Comparison of ENCODE assay signal across 8 cellular contexts in genomic region chr11:126607374-126607773, GRCh38.
DNase-seq lines count a peak whose midpoint lies in the region; ATAC-seq and TF ChIP-seq lines count a peak whose summit lies in the region.

No MANE protein-coding gene starts in this region.

- no peaks in the 10 kb centered on the region for H4K20me1 ChIP-seq in KMS-11 (ENCODE audit: insufficient read depth)

- no peak overlapping the region for H3K4ac ChIP-seq in neuronal stem cell (ENCODE audit: low read length)

- ATAC-seq in HG03025 (IDR thresholded peaks at IDR 0.05; ENCODE audit: low FRiP score, unreplicated experiment) (no peak), HG02973 (IDR thresholded peaks at IDR 0.05; ENCODE audit: unreplicated experiment) (no peak)

- no peaks in the 10 kb centered on the region for H3K79me1 ChIP-seq in neuronal stem cell (ENCODE audit: low read depth, low read length)

- peak overlapping the region; percentile 57; the same call in 1 of the 2 replicates for H2AFZ ChIP-seq in KMS-11 (ENCODE audit: low read depth)
- no peak overlapping the region for H2AFZ ChIP-seq in neuronal stem cell (ENCODE audit: low read length)

- H4K8ac ChIP-seq in neuronal stem cell (ENCODE audit: low read depth, low read length): no peak overlapping the region

- H3K27me3 ChIP-seq in KMS-11 (ENCODE audit: insufficient read depth, low read depth) (no peaks in the 10 kb centered on the region), SJCRH30 (0 out of 2 replicates have a peak, but pooled peaks cover 4% of the 10 kb centered on the region), neuronal stem cell (ENCODE audit: control insufficient read depth in 3 of 3, insufficient read depth in 3 of 3, low read depth in 1 of 3, low read length in 3 of 3) (peaks cover 0 to 5% (median 4%) of the 10 kb centered on the region in 3 experiments)

- no peak overlapping the region for H2BK5ac ChIP-seq in neuronal stem cell (ENCODE audit: low read length)

- H2BK12ac ChIP-seq in neuronal stem cell (ENCODE audit: low read length): no peak overlapping the region

- peaks cover 4% of the 10 kb centered on the region for H3K4me1 ChIP-seq in KMS-11 (ENCODE audit: low read depth, poor library complexity, severe bottlenecking)
- no peaks in the 10 kb centered on the region for H3K4me1 ChIP-seq in SJCRH30
- H3K4me1 ChIP-seq in neuronal stem cell (ENCODE audit: control insufficient read depth in 2 of 2, insufficient read depth in 1 of 2, low read depth in 1 of 2, low read length in 2 of 2): peaks cover 0 to 31% of the 10 kb centered on the region in 2 donors

- no peak overlapping the region for H3K23ac ChIP-seq in neuronal stem cell (ENCODE audit: low read depth, low read length, poor library complexity)

- H3K36me3 ChIP-seq in KMS-11 (ENCODE audit: insufficient read depth): no peaks in the 10 kb centered on the region
- no peaks in the 10 kb centered on the region for H3K36me3 ChIP-seq in SJCRH30
- no peaks in the 10 kb centered on the region for H3K36me3 ChIP-seq in neuronal stem cell (replicated peaks in 1 of 2; ENCODE audit: control insufficient read depth in 2 of 2, insufficient read depth in 2 of 2, low read length in 2 of 2)

- TF ChIP-seq CTCF in GM12873 (IDR thresholded peaks at IDR 0.05; ENCODE audit: insufficient read depth, low read depth, low read length, missing control alignments) (peak; percentile 62), KMS-11 (conservative IDR thresholded peaks at IDR 0.05; ENCODE audit: low read depth, low read length) (peak; percentile 73), fibroblast of mammary gland (conservative IDR thresholded peaks at IDR 0.05; ENCODE audit: control insufficient read depth, insufficient read depth, low read depth, low read length) (peak; percentile 84)

- no peaks in the 10 kb centered on the region for H3K79me2 ChIP-seq in KMS-11 (ENCODE audit: insufficient read depth, low read depth)

- H2AK5ac ChIP-seq in neuronal stem cell (ENCODE audit: low read depth, low read length): peak overlapping the region; percentile 17

- no peak overlapping the region for H3K27ac ChIP-seq in KMS-11
- H3K27ac ChIP-seq in SJCRH30: no peak overlapping the region
- peak overlapping the region; percentile 77 for H3K27ac ChIP-seq in neuronal stem cell (replicated peaks; ENCODE audit: low read length)

- H3K14ac ChIP-seq in neuronal stem cell (ENCODE audit: low read length): no peak overlapping the region

- H3K4me3 ChIP-seq in KMS-11 (IDR thresholded peaks at IDR 0.05; ENCODE audit: insufficient read depth, low read depth, low read length): no peak overlapping the region
- no peak overlapping the region for H3K4me3 ChIP-seq in SJCRH30
- no peak overlapping the region for H3K4me3 ChIP-seq in fibroblast of mammary gland (ENCODE audit: control insufficient read depth, low read depth, low read length)
- H3K4me3 ChIP-seq in neuronal stem cell (ENCODE audit: low read length in 2 of 2): no peak overlapping the region

- no peak overlapping the region for H4K91ac ChIP-seq in neuronal stem cell (ENCODE audit: low read depth, low read length, poor library complexity)

- H3K9me3 ChIP-seq in SJCRH30 (replicated peaks): no peaks in the 10 kb centered on the region
- no peaks in the 10 kb centered on the region for H3K9me3 ChIP-seq in neuronal stem cell (replicated peaks in 1 of 2; ENCODE audit: control insufficient read depth in 2 of 2, insufficient read depth in 1 of 2, low read depth in 1 of 2, low read length in 2 of 2)

- DNase-seq in AG08395 (ENCODE audit: low spot score) (peak; percentile 91), SJCRH30 (peak; percentile 17 to 46), fibroblast of mammary gland (ENCODE audit: low read depth) (peak; percentile 59), neuronal stem cell (ENCODE audit: low spot score) (peak; percentile 59)

- peak overlapping the region; percentile 21 for H2BK120ac ChIP-seq in neuronal stem cell (ENCODE audit: low read depth, low read length)

- H3K9ac ChIP-seq in KMS-11 (no peak overlapping the region), neuronal stem cell (ENCODE audit: low read depth, low read length, poor library complexity) (no peak overlapping the region)

- no peak overlapping the region for H2BK15ac ChIP-seq in neuronal stem cell (ENCODE audit: low read length)

- H3K18ac ChIP-seq in neuronal stem cell (ENCODE audit: low read length): no peak overlapping the region

- H3K4me2 ChIP-seq in KMS-11 (no peak overlapping the region), neuronal stem cell (ENCODE audit: insufficient read depth, low read length, poor library complexity, severe bottlenecking) (no peak overlapping the region)

- WGBS in neuronal stem cell (ENCODE audit: extremely low coverage in 2 of 2, insufficient read length in 2 of 2, insufficient replicate concordance in 1 of 2), 2 donors: no CpG with 5 or more reads among the region's 8 CpGs

Comparison
In these comparisons a context has a peak if more than half of its experiments do, and no peak if none do; other contexts are left out.
1. DNase-seq: peak in every context shown above with its lines; median percentile 91 in AG08395; 59 in fibroblast of mammary gland; 59 in neuronal stem cell; 32 in SJCRH30.